15 cellular contexts compared by ENCODE assay signal in genomic region chr5:154884424-154884823, GRCh38. TPM values are rescaled to one million over a fixed set of nuclear protein-coding genes. Genes with fewer than 3 reads are reported as not detected.
DNase-seq lines count a peak whose midpoint lies in the region; TF ChIP-seq lines count a peak whose summit lies in the region.
"Had no signal": no experiment of that assay in that cellular context is flagged by ENCODE, and none has a peak within 500 bp of the region (broad histone marks: within the 10 kb centered on the region; RNA-seq: fewer than 3 reads in every experiment).

No MANE protein-coding gene starts in this region.

- WGBS in trophoblast cell (ENCODE audit: extremely low coverage, insufficient coverage, insufficient read length): no CpG with 5 or more reads among the region's 8 CpGs

- H3K27me3 Mint-ChIP-seq in endothelial cell (ENCODE audit: unreplicated experiment): peaks cover 2% of the 10 kb centered on the region
- H3K27me3 Mint-ChIP-seq: CD4-positive, alpha-beta T cell had no signal

- peak overlapping the region; percentile 48 for H3K4me3 Mint-ChIP-seq in endothelial cell (ENCODE audit: unreplicated experiment)
- H3K4me3 Mint-ChIP-seq: CD4-positive, alpha-beta T cell had no signal

- H3K4me3 ChIP-seq in H7 (ENCODE audit: insufficient read depth, low read depth, low read length) (no peak overlapping the region), HEK293 (ENCODE audit: low read depth, low read length) (no peak overlapping the region), trophoblast cell (ENCODE audit: low read depth, low read length) (no peak overlapping the region), MG63 (no peak overlapping the region)

- H2AK5ac ChIP-seq in trophoblast cell (ENCODE audit: low read length): no peak overlapping the region

- no peaks in the 10 kb centered on the region for H3K4me1 ChIP-seq in HEK293 (ENCODE audit: control insufficient read depth, insufficient read depth, low read length)
- H3K4me1 ChIP-seq in trophoblast cell (ENCODE audit: control insufficient read depth in 1 of 2, insufficient read depth in 2 of 2, low read length in 2 of 2): no peaks in the 10 kb centered on the region
- H3K4me1 ChIP-seq: BE2C had no signal

- H3K23ac ChIP-seq in trophoblast cell (ENCODE audit: low read length): no peak overlapping the region

- H3K9me3 ChIP-seq in HEK293 (ENCODE audit: control insufficient read depth, insufficient read depth, low read depth, low read length) (no peaks in the 10 kb centered on the region), trophoblast cell (ENCODE audit: insufficient read depth, low read depth, low read length) (peaks cover 4% of the 10 kb centered on the region), MG63 (peaks cover 28% of the 10 kb centered on the region)
- H3K9me3 ChIP-seq: BE2C had no signal

- H4K12ac ChIP-seq in trophoblast cell (ENCODE audit: low read depth, low read length): no peak overlapping the region

- H3K79me1 ChIP-seq in trophoblast cell (ENCODE audit: low read length): no peaks in the 10 kb centered on the region

- POLR2A ChIA-PET in HEK293 (lab: Yijun Ruan, JAX): no interaction called here

- no peak overlapping the region for H2BK120ac ChIP-seq in trophoblast cell (ENCODE audit: insufficient read depth, low read length, poor library complexity)

- H3K4me1 Mint-ChIP-seq in endothelial cell (ENCODE audit: unreplicated experiment): peaks cover 4% of the 10 kb centered on the region

- H3K14ac ChIP-seq in trophoblast cell (ENCODE audit: low read length): no peak overlapping the region

- intact Hi-C loops in head of caudate nucleus (cut with DNase I): no loop called here

- H2AFZ ChIP-seq in trophoblast cell (ENCODE audit: insufficient read depth, low read length, poor library complexity): no peak overlapping the region

- no peaks in the 10 kb centered on the region for H3K27me3 ChIP-seq in H7 (ENCODE audit: control insufficient read depth, insufficient read depth, low read length)
- H3K27me3 ChIP-seq in trophoblast cell (ENCODE audit: insufficient read depth, low read length): no peaks in the 10 kb centered on the region
- H3K27me3 ChIP-seq in MG63: no peaks in the 10 kb centered on the region
- H3K27me3 ChIP-seq: BE2C had no signal

- H3K9ac ChIP-seq in trophoblast cell (ENCODE audit: low read length): no peak overlapping the region

- H3K4ac ChIP-seq in trophoblast cell (ENCODE audit: low read depth, low read length): no peak overlapping the region

- H4K8ac ChIP-seq in trophoblast cell (ENCODE audit: low read depth, low read length): no peak overlapping the region

- H3K18ac ChIP-seq in trophoblast cell (ENCODE audit: low read length): no peak overlapping the region

- no peaks in the 10 kb centered on the region for H3K79me2 ChIP-seq in trophoblast cell (ENCODE audit: control insufficient read depth, insufficient read depth, low read length, poor library complexity)

- CTCF ChIA-PET in HEK293 (lab: Yijun Ruan, JAX): no interaction called here

- H3K27ac ChIP-seq in HEK293 (ENCODE audit: extremely low read depth, low read depth, low read length): no peak overlapping the region
- H3K27ac ChIP-seq in trophoblast cell (ENCODE audit: low read depth, low read length): no peak overlapping the region

- TF ChIP-seq CTCF in HEK293 (tag by site-specific recombination; IDR thresholded peaks at IDR 0.05) (no peak), endothelial cell (IDR thresholded peaks at IDR 0.05; ENCODE audit: unreplicated experiment) (no peak)

- no peak overlapping the region for H2BK12ac ChIP-seq in trophoblast cell (ENCODE audit: low read length)

- DNase-seq in H7: peak; percentile 23
- DNase-seq in endothelial cell (ENCODE audit: low spot score): no peak
- DNase-seq in trophoblast cell: peak; percentile 42 to 72
- DNase-seq in head of caudate nucleus: no peak
- no peak for DNase-seq in MG63
- DNase-seq in NCI-H2227 (lab: John Stamatoyannopoulos, UW; ENCODE audit: unreplicated experiment): no peak
- DNase-seq: ACHN; BE2C; C1 segment of cervical spinal cord; CD4-positive, alpha-beta T cell; DMS153; DMS79; GF-D8; KG1 had no signal

- peaks cover 87% of the 10 kb centered on the region for H3K36me3 Mint-ChIP-seq in endothelial cell (ENCODE audit: low read depth, unreplicated experiment)

- no peak overlapping the region for H4K91ac ChIP-seq in trophoblast cell (ENCODE audit: low read depth, low read length)

- H3K4me2 ChIP-seq in trophoblast cell (ENCODE audit: low read length): no peak overlapping the region

- H3K9me3 Mint-ChIP-seq in endothelial cell (ENCODE audit: unreplicated experiment): peaks cover 16% of the 10 kb centered on the region

- H3K27ac Mint-ChIP-seq in endothelial cell (ENCODE audit: unreplicated experiment): no peak overlapping the region
- H3K27ac Mint-ChIP-seq: CD4-positive, alpha-beta T cell had no signal

- H2BK5ac ChIP-seq in trophoblast cell (ENCODE audit: low read depth, low read length, poor library complexity): no peak overlapping the region

- peaks cover 9% of the 10 kb centered on the region for H3K36me3 ChIP-seq in H7 (replicated peaks; ENCODE audit: control insufficient read depth, insufficient read depth, low read length)
- peaks cover 15 to 50% of the 10 kb centered on the region in 2 experiments for H3K36me3 ChIP-seq in HEK293 (ENCODE audit: control insufficient read depth in 2 of 2, insufficient read depth in 1 of 2, low read length in 2 of 2)
- H3K36me3 ChIP-seq in trophoblast cell (ENCODE audit: control insufficient read depth in 1 of 2, insufficient read depth in 2 of 2, low read length in 2 of 2): peaks cover 9 to 12% of the 10 kb centered on the region in 2 experiments
- H3K36me3 ChIP-seq in MG63: peaks cover 62% of the 10 kb centered on the region

TF ChIP-seq in HEK293, 187 proteins besides CTCF, POLR2A, EP300 and RAD21:
- TF ChIP-seq SCRT2 (tag by site-specific recombination; IDR thresholded peaks at IDR 0.05): peak; percentile 61
- no peak for TF ChIP-seq ZNF280C (tag by site-specific recombination; IDR thresholded peaks at IDR 0.05)
- no peak for TF ChIP-seq ZNF777 (tag by site-specific recombination; IDR thresholded peaks at IDR 0.05; ENCODE audit: borderline replicate concordance)

RNA-seq across cellular contexts. Expression of gene CNOT8, which starts 26.0 kb away (rescaled TPM):
- 63.3 and 96.3 TPM in 2 replicates for total RNA-seq in H7 (2014; rRNA removed; shearing (Covaris generic))
- 65.6 TPM for total RNA-seq in endothelial cell (ENCODE audit: unreplicated experiment)
- 29.6 and 30.5 TPM in 2 replicates for polyA plus RNA-seq in trophoblast cell (2013)
- total RNA-seq in MG63 (2014; rRNA removed; shearing (Covaris generic); ENCODE audit: low replicate concordance): 67.0 and 70.7 TPM in 2 replicates

RNA-seq across cellular contexts. Expression of gene FAXDC2, which starts 34.0 kb away (rescaled TPM):
- 2.6 and 9.6 TPM in 2 replicates for total RNA-seq in H7 (2014; rRNA removed; shearing (Covaris generic))
- 9.3 TPM for total RNA-seq in endothelial cell (ENCODE audit: unreplicated experiment)
- 1.6 and 2.0 TPM in 2 replicates for polyA plus RNA-seq in trophoblast cell (2013)
- total RNA-seq in MG63 (2014; rRNA removed; shearing (Covaris generic); ENCODE audit: low replicate concordance): 0.54 TPM in 1 of 2 replicates, not detected in the other
- total RNA-seq: CD4-positive, alpha-beta T cell had no signal

RNA-seq across cellular contexts. Expression of gene GEMIN5, which starts 53.6 kb away (rescaled TPM):
- total RNA-seq in H7 (2014; rRNA removed; shearing (Covaris generic)): 33.2 and 38.4 TPM in 2 replicates
- 16.9 TPM for total RNA-seq in endothelial cell (ENCODE audit: unreplicated experiment)
- 5.5 and 5.9 TPM in 2 replicates for polyA plus RNA-seq in trophoblast cell (2013)
- total RNA-seq in MG63 (2014; rRNA removed; shearing (Covaris generic); ENCODE audit: low replicate concordance): 36.9 and 39.6 TPM in 2 replicates

RNA-seq across cellular contexts. Expression of gene MRPL22, which starts 56.4 kb away (rescaled TPM):
- 19.1 and 45.1 TPM in 2 replicates for total RNA-seq in H7 (2014; rRNA removed; shearing (Covaris generic))
- total RNA-seq in endothelial cell (ENCODE audit: unreplicated experiment): 63.6 TPM
- 60.2 and 61.9 TPM in 2 replicates for polyA plus RNA-seq in trophoblast cell (2013)
- total RNA-seq in MG63 (2014; rRNA removed; shearing (Covaris generic); ENCODE audit: low replicate concordance): 57.4 and 104 TPM in 2 replicates

Comparison
In these comparisons a context has a peak if more than half of its experiments do, and no peak if none do; other contexts are left out.
1. DNase-seq: peak in H7 (single experiment) and trophoblast cell (2 of 2); none in endothelial cell (single experiment), head of caudate nucleus (0 of 42), MG63 (single experiment) and NCI-H2227 (single experiment).